Comparison of ENCODE assay signal across 1 cellular context in the genomic region with DNA sequence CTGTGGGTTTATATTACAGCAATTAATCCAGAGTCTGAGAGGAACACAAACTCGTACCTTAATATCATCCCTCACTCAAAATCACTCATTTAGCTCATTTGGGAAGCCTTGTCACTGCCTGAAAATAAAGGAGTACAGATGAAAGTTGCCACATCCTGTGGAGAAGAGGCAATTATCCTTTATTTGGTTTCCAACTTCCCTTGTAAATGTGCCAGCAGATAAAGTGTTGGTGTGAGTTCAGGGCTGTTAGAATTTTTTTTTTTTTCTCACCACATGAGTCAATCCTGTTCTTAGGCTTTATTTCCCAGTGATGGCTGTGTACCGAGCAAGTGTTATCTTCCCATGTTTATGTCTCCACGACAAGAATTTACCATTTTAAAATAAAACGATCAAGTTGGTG.
TF ChIP-seq lines count a peak whose summit lies in the region.

No MANE protein-coding gene starts in this region.

TF ChIP-seq in WTC11, 78 proteins besides CTCF, POLR2A, EP300 and RAD21 (continued from another document):
- TF ChIP-seq ZBTB43 (CRISPR knock-in tag; IDR thresholded peaks at IDR 0.05) = no peak
- no peak for TF ChIP-seq NR3C1 (CRISPR knock-in tag; conservative IDR thresholded peaks at IDR 0.05; ENCODE audit: low read depth)
- TF ChIP-seq FOXP1 (CRISPR knock-in tag; IDR thresholded peaks at IDR 0.05; ENCODE audit: borderline replicate concordance) = no peak
- TF ChIP-seq ZNF532 (CRISPR knock-in tag; IDR thresholded peaks at IDR 0.05; ENCODE audit: borderline replicate concordance) = no peak
- TF ChIP-seq NFATC4 (CRISPR knock-in tag; IDR thresholded peaks at IDR 0.05) = no peak
- TF ChIP-seq ZBTB21 (CRISPR knock-in tag; IDR thresholded peaks at IDR 0.05; ENCODE audit: borderline replicate concordance) = no peak
- TF ChIP-seq NR1H2 (CRISPR knock-in tag; IDR thresholded peaks at IDR 0.05) = no peak
- no peak for TF ChIP-seq HMGA2 (CRISPR knock-in tag; IDR thresholded peaks at IDR 0.05)
- TF ChIP-seq, protein P1, sequence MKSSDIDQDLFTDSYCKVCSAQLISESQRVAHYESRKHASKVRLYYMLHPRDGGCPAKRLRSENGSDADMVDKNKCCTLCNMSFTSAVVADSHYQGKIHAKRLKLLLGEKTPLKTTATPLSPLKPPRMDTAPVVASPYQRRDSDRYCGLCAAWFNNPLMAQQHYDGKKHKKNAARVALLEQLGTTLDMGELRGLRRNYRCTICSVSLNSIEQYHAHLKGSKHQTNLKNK (CRISPR knock-in tag; IDR thresholded peaks at IDR 0.05) = no peak
- TF ChIP-seq, protein P2, sequence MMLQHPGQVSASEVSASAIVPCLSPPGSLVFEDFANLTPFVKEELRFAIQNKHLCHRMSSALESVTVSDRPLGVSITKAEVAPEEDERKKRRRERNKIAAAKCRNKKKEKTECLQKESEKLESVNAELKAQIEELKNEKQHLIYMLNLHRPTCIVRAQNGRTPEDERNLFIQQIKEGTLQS (CRISPR knock-in tag; conservative IDR thresholded peaks at IDR 0.05) = no peak
